In genomic region chr12:130463818-130464663, GRCh38 we compare ENCODE assay signal across 13 cellular contexts.
"Had no signal": no experiment of that assay in that cellular context is flagged by ENCODE, and none has a peak within 500 bp of the region (broad histone marks: within the 10 kb centered on the region; RNA-seq: fewer than 3 reads in every experiment).

No MANE protein-coding gene starts in this region.

- H3K27ac ChIP-seq: esophagus squamous epithelium, gastroesophageal sphincter, left lung, lower lobe of right lung, sigmoid colon, skin epidermis had no signal

- ATAC-seq: effector memory CD8-positive, alpha-beta T cell; gastroesophageal sphincter; left lung; lower lobe of right lung; natural killer cell had no signal

- DNase-seq: effector memory CD8-positive, alpha-beta T cell; esophagus squamous epithelium; foreskin fibroblast; glutamatergic neuron; islet precursor cell; lower lobe of right lung; natural killer cell; sigmoid colon; stimulated activated naive CD4-positive, alpha-beta T cell treated with Interleukin-2 at 50 U/mL for 16 hours; trophoblast cell had no signal

- H3K36me3 ChIP-seq: esophagus squamous epithelium, gastroesophageal sphincter, left lung, lower lobe of right lung, sigmoid colon had no signal

- H3K4me1 ChIP-seq: esophagus squamous epithelium, gastroesophageal sphincter, left lung, lower lobe of right lung, sigmoid colon had no signal

- H3K4me3 ChIP-seq: esophagus squamous epithelium, gastroesophageal sphincter, left lung, lower lobe of right lung, sigmoid colon, skin epidermis had no signal
